In genomic region chr10:70786799-70787415, GRCh38 we compare ENCODE assay signal across 16 cellular contexts. TPM values are rescaled to one million over a fixed set of nuclear protein-coding genes. Genes with fewer than 3 reads are reported as not detected.
DNase-seq lines count a peak whose midpoint lies in the region; ATAC-seq lines count a peak whose summit lies in the region.
"Had no signal": no experiment of that assay in that cellular context is flagged by ENCODE, and none has a peak within 500 bp of the region (broad histone marks: within the 10 kb centered on the region; RNA-seq: fewer than 3 reads in every experiment).

No MANE protein-coding gene starts in this region.

- no peak overlapping the region for H3K27ac Mint-ChIP-seq in activated CD8-positive, alpha-beta T cell treated with anti-CD3 and anti-CD28 coated beads, Interleukin-2, amount 10 ng/mL, durations not matched to agents 7 days and 5 days
- peak overlapping the region; percentile 1 to 60 for H3K27ac Mint-ChIP-seq in stimulated activated naive CD8-positive, alpha-beta T cell treated with anti-CD3 and anti-CD28 coated beads, Interleukin-15, amount 100 ng/mL, for 72 hours
- H3K27ac Mint-ChIP-seq: activated B cell treated with CpG ODN at 0.5 μM for 24 hours, naive B cell had no signal

- peaks cover 50% of the 10 kb centered on the region for H3K4me1 Mint-ChIP-seq in activated CD8-positive, alpha-beta T cell treated with anti-CD3 and anti-CD28 coated beads, Interleukin-2, amount 10 ng/mL, durations not matched to agents 7 days and 5 days (ENCODE audit: low read depth)
- peaks cover 50% of the 10 kb centered on the region for H3K4me1 Mint-ChIP-seq in stimulated activated naive CD8-positive, alpha-beta T cell treated with anti-CD3 and anti-CD28 coated beads, Interleukin-15, amount 100 ng/mL, for 72 hours
- H3K4me1 Mint-ChIP-seq: activated B cell treated with CpG ODN at 0.5 μM for 24 hours, naive B cell had no signal

- peak; percentile 38 for ATAC-seq in activated CD8-positive, alpha-beta T cell treated with anti-CD3 and anti-CD28 coated beads, Interleukin-2, amount 10 ng/mL, durations not matched to agents 7 days and 5 days
- peak; percentile 86 for ATAC-seq in stimulated activated naive CD8-positive, alpha-beta T cell treated with anti-CD3 and anti-CD28 coated beads, Interleukin-15, amount 100 ng/mL, for 72 hours
- ATAC-seq: right cardiac atrium had no signal

- H3K4me3 Mint-ChIP-seq in activated CD8-positive, alpha-beta T cell treated with anti-CD3 and anti-CD28 coated beads, Interleukin-2, amount 10 ng/mL, durations not matched to agents 7 days and 5 days = no peak overlapping the region
- peak overlapping the region in 1 of 2 donors; percentile 9 for H3K4me3 Mint-ChIP-seq in stimulated activated naive CD8-positive, alpha-beta T cell treated with anti-CD3 and anti-CD28 coated beads, Interleukin-15, amount 100 ng/mL, for 72 hours
- H3K4me3 Mint-ChIP-seq: activated B cell treated with CpG ODN at 0.5 μM for 24 hours, naive B cell had no signal

- DNase-seq in stimulated activated CD4-positive, alpha-beta T cell treated with anti-CD3 and anti-CD28 coated beads, Interleukin-15, amount 100 ng/mL, for 24 hours = peak; percentile 25
- DNase-seq in stimulated activated CD4-positive, alpha-beta T cell treated with anti-CD3 and anti-CD28 coated beads, Interleukin-12 subunit alpha, Interleukin-12 subunit beta, amount 100 ng/mL, for 4 hours = no peak
- DNase-seq in activated CD8-positive, alpha-beta T cell treated with anti-CD3 and anti-CD28 coated beads, Interleukin-2, amount 10 ng/mL, durations not matched to agents 7 days and 5 days = peak; percentile 31
- DNase-seq in fibroblast of peridontal ligament (ENCODE audit: extremely low read depth) (peak; percentile 51), NCI-H1048 (lab: John Stamatoyannopoulos, UW) (no peak), NCI-H69 (lab: John Stamatoyannopoulos, UW) (no peak)
- peak in 1 of 2 donors; percentile 23 for DNase-seq in stimulated activated naive CD8-positive, alpha-beta T cell treated with anti-CD3 and anti-CD28 coated beads, Interleukin-15, amount 100 ng/mL, for 72 hours
- DNase-seq in effector CD4-positive, alpha-beta T cell = no peak
- DNase-seq: activated B cell treated with CpG ODN at 0.5 μM for 24 hours; activated naive CD4-positive, alpha-beta T cell treated with anti-CD3 and anti-CD28 coated beads, Interleukin-2, amount 50 U/mL, for 16 hours; kidney; naive B cell; right cardiac atrium had no signal

- H3K36me3 Mint-ChIP-seq in activated CD8-positive, alpha-beta T cell treated with anti-CD3 and anti-CD28 coated beads, Interleukin-2, amount 10 ng/mL, durations not matched to agents 7 days and 5 days (ENCODE audit: low read depth) = no peaks in the 10 kb centered on the region
- H3K36me3 Mint-ChIP-seq: naive B cell had no signal

- POLR2A ChIA-PET in activated CD8-positive, alpha-beta T cell treated with anti-CD3 and anti-CD28 coated beads, Interleukin-2, amount 10 ng/mL, durations not matched to agents 7 days and 5 days (lab: Charles Lee) = no interaction called here

- H3K9me3 Mint-ChIP-seq in activated CD8-positive, alpha-beta T cell treated with anti-CD3 and anti-CD28 coated beads, Interleukin-2, amount 10 ng/mL, durations not matched to agents 7 days and 5 days (ENCODE audit: insufficient read depth) = no peaks in the 10 kb centered on the region
- H3K9me3 Mint-ChIP-seq in stimulated activated naive CD8-positive, alpha-beta T cell treated with anti-CD3 and anti-CD28 coated beads, Interleukin-15, amount 100 ng/mL, for 72 hours = no peaks in the 10 kb centered on the region
- H3K9me3 Mint-ChIP-seq: activated B cell treated with CpG ODN at 0.5 μM for 24 hours, naive B cell had no signal

- H3K27me3 Mint-ChIP-seq in activated CD8-positive, alpha-beta T cell treated with anti-CD3 and anti-CD28 coated beads, Interleukin-2, amount 10 ng/mL, durations not matched to agents 7 days and 5 days (ENCODE audit: low read depth) = peaks cover 14% of the 10 kb centered on the region
- H3K27me3 Mint-ChIP-seq in stimulated activated naive CD8-positive, alpha-beta T cell treated with anti-CD3 and anti-CD28 coated beads, Interleukin-15, amount 100 ng/mL, for 72 hours = peaks cover 10% of the 10 kb centered on the region

- CTCF ChIA-PET in activated CD8-positive, alpha-beta T cell treated with anti-CD3 and anti-CD28 coated beads, Interleukin-2, amount 10 ng/mL, durations not matched to agents 7 days and 5 days (lab: Charles Lee) = no interaction called here

RNA-seq across cellular contexts. Expression of gene TBATA, which starts 1.7 kb away (rescaled TPM):
- not detected for total RNA-seq in activated CD8-positive, alpha-beta T cell treated with anti-CD3 and anti-CD28 coated beads, Interleukin-2, amount 10 ng/mL, durations not matched to agents 7 days and 5 days
- total RNA-seq: activated B cell treated with CpG ODN at 0.5 μM for 24 hours, frontal cortex, kidney, NCI-H460, right cardiac atrium, temporal lobe had no signal

RNA-seq across cellular contexts. Expression of gene SGPL1, which starts 28.8 kb away (rescaled TPM):
- 10 to 100 TPM; 22.2 to 28.0 TPM for total RNA-seq in activated CD8-positive, alpha-beta T cell treated with anti-CD3 and anti-CD28 coated beads, Interleukin-2, amount 10 ng/mL, durations not matched to agents 7 days and 5 days

Comparison
In these comparisons a context has a peak if more than half of its experiments do, and no peak if none do; other contexts are left out.
1. DNase-seq: peak in stimulated activated CD4-positive, alpha-beta T cell treated with anti-CD3 and anti-CD28 coated beads, Interleukin-15, amount 100 ng/mL, for 24 hours (single experiment), activated CD8-positive, alpha-beta T cell treated with anti-CD3 and anti-CD28 coated beads, Interleukin-2, amount 10 ng/mL, durations not matched to agents 7 days and 5 days (single experiment) and fibroblast of peridontal ligament (single experiment); none in stimulated activated CD4-positive, alpha-beta T cell treated with anti-CD3 and anti-CD28 coated beads, Interleukin-12 subunit alpha, Interleukin-12 subunit beta, amount 100 ng/mL, for 4 hours (single experiment), NCI-H1048 (single experiment), NCI-H69 (single experiment) and effector CD4-positive, alpha-beta T cell (single experiment).